In the genomic region with DNA sequence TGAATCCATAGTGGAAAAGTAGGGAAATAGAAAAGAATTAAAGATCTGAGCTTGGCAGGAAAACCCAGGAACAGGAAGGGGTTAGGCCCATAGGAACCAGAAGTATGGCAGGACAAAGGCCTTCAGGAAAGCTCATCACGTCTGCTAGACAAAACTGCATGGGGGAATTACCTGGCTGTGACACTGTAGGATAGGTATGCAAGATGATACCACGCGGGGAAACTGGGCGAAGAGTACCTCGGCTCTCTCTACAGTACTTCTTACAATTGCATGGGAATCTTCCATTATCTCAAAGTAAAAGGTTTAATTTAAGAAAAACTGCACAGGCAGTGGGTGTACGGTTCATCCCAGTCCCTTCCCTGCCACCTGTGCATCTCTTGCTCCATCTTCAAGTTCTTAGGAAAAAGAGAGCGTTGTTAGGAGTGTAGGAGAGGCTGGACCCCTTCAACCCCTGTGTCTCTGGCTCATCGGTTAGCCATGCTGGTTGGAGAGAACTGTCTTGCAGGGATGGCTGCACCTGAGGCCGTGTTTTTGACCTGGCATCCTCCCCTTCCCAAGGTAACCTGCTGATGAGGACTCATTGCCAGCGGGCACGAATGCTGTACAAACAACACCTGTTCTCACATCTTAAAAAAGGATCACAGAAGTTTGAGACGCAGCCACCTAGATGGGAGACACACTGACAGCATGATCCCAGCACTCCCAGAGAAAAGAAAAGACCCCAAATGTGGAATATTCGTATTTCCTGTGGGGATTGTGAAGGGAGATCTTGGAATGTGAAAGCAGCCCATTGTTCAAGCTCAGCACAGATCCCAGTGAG, we compare ENCODE assay signal across 17 cellular contexts.
"Had no signal": no experiment of that assay in that cellular context is flagged by ENCODE, and none has a peak within 500 bp of the region (broad histone marks: within the 10 kb centered on the region; RNA-seq: fewer than 3 reads in every experiment).

No MANE protein-coding gene starts in this region.

- H3K27me3 ChIP-seq: esophagus squamous epithelium, heart left ventricle, tibial artery, vagina had no signal

- H3K9me3 Mint-ChIP-seq: activated B cell treated with CpG ODN at 0.5 μM for 24 hours; activated CD4-positive, alpha-beta T cell treated with anti-CD3 and anti-CD28 coated beads, Interleukin-2, amount 10 ng/mL, durations not matched to agents 24 days and 14 days; activated T-cell treated with anti-CD3 and anti-CD28 coated beads, Interleukin-2, amount 50 U/mL, for 24 hours had no signal

- H3K27ac ChIP-seq: tibial artery, vagina had no signal

- H3K9me3 ChIP-seq: esophagus squamous epithelium, heart left ventricle, tibial artery, vagina had no signal

- DNase-seq: activated B cell treated with CpG ODN at 0.5 μM for 24 hours; activated CD4-positive, alpha-beta T cell treated with anti-CD3 and anti-CD28 coated beads, Interleukin-2, amount 10 ng/mL, durations not matched to agents 24 days and 14 days; activated effector memory CD4-positive, alpha-beta T cell treated with Interleukin-2 at 50 U/mL for 16 hours; activated T-cell treated with anti-CD3 and anti-CD28 coated beads, Interleukin-2, amount 50 U/mL, for 24 hours; anterior cingulate cortex; esophagus squamous epithelium; kidney; naive B cell; retina; stimulated activated CD4-positive, alpha-beta T cell treated with anti-CD3 and anti-CD28 coated beads, Interleukin-4, amount 100 ng/mL, for 4 hours; T-helper 17 cell had no signal

- H3K4me3 ChIP-seq: esophagus squamous epithelium, heart left ventricle, skin epidermis, tibial artery, vagina had no signal

- H3K36me3 Mint-ChIP-seq: activated naive CD8-positive, alpha-beta T cell; naive B cell had no signal

- H3K36me3 ChIP-seq: esophagus squamous epithelium, heart left ventricle, tibial artery, vagina had no signal

- H3K4me3 Mint-ChIP-seq: activated B cell treated with CpG ODN at 0.5 μM for 24 hours; activated CD4-positive, alpha-beta T cell treated with anti-CD3 and anti-CD28 coated beads, Interleukin-2, amount 10 ng/mL, durations not matched to agents 24 days and 14 days; activated naive CD8-positive, alpha-beta T cell; activated T-cell treated with anti-CD3 and anti-CD28 coated beads, Interleukin-2, amount 50 U/mL, for 24 hours; naive B cell; T-helper 17 cell had no signal

- FAIRE-seq: endometrium, kidney had no signal

- H3K4me1 ChIP-seq: vagina had no signal

- H3K27me3 Mint-ChIP-seq: activated CD4-positive, alpha-beta T cell treated with anti-CD3 and anti-CD28 coated beads, Interleukin-2, amount 10 ng/mL, durations not matched to agents 24 days and 14 days; activated naive CD8-positive, alpha-beta T cell; activated T-cell treated with anti-CD3 and anti-CD28 coated beads, Interleukin-2, amount 50 U/mL, for 24 hours had no signal

- H3K27ac Mint-ChIP-seq: activated B cell treated with CpG ODN at 0.5 μM for 24 hours; activated CD4-positive, alpha-beta T cell treated with anti-CD3 and anti-CD28 coated beads, Interleukin-2, amount 10 ng/mL, durations not matched to agents 24 days and 14 days; activated naive CD8-positive, alpha-beta T cell; activated T-cell treated with anti-CD3 and anti-CD28 coated beads, Interleukin-2, amount 50 U/mL, for 24 hours; naive B cell; T-helper 17 cell had no signal

- ATAC-seq: T-helper 17 cell had no signal
